In the genomic region with DNA sequence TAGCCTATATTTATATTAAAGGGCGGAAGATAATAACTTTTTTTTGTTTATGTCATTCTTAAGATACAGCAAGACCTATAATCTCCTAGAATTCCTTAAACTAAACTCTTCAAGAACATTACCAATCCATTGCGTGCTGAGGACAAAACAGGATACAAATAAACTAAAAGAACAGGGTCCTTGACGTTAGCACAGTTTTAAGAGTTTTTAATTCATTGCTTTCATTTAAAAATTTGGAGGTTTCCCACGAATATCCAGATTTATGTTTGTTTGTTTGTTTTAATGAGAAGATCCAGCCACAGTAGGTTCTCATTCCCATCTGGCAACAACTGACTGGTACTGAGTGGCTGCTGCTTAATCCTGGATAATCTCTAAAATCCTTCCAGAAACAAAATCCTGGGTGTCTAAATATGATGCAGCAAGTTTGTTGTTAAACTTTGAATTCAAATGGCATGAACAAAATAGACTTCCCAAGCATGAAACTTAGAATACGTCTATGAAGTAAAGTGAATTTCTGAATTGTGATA, we compare ENCODE assay signal across 1 cellular context.
TF ChIP-seq lines count a peak whose summit lies in the region.

No MANE protein-coding gene starts in this region.

TF ChIP-seq in HepG2, 621 proteins besides CTCF, POLR2A, EP300 and RAD21:
- TF ChIP-seq, protein P1, sequence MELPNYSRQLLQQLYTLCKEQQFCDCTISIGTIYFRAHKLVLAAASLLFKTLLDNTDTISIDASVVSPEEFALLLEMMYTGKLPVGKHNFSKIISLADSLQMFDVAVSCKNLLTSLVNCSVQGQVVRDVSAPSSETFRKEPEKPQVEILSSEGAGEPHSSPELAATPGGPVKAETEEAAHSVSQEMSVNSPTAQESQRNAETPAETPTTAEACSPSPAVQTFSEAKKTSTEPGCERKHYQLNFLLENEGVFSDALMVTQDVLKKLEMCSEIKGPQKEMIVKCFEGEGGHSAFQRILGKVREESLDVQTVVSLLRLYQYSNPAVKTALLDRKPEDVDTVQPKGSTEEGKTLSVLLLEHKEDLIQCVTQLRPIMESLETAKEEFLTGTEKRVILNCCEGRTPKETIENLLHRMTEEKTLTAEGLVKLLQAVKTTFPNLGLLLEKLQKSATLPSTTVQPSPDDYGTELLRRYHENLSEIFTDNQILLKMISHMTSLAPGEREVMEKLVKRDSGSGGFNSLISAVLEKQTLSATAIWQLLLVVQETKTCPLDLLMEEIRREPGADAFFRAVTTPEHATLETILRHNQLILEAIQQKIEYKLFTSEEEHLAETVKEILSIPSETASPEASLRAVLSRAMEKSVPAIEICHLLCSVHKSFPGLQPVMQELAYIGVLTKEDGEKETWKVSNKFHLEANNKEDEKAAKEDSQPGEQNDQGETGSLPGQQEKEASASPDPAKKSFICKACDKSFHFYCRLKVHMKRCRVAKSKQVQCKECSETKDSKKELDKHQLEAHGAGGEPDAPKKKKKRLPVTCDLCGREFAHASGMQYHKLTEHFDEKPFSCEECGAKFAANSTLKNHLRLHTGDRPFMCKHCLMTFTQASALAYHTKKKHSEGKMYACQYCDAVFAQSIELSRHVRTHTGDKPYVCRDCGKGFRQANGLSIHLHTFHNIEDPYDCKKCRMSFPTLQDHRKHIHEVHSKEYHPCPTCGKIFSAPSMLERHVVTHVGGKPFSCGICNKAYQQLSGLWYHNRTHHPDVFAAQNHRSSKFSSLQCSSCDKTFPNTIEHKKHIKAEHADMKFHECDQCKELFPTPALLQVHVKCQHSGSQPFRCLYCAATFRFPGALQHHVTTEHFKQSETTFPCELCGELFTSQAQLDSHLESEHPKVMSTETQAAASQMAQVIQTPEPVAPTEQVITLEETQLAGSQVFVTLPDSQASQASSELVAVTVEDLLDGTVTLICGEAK (IDR thresholded peaks at IDR 0.05), result no peak
- TF ChIP-seq, protein P1 (CRISPR knock-in tag; IDR thresholded peaks at IDR 0.05), result no peak
- TF ChIP-seq SMC3 (IDR thresholded peaks at IDR 0.05; ENCODE audit: low read length) (no peak), ZNF383 (CRISPR knock-in tag; IDR thresholded peaks at IDR 0.05; ENCODE audit: borderline replicate concordance) (no peak), ZBTB8A (CRISPR knock-in tag; IDR thresholded peaks at IDR 0.05; ENCODE audit: borderline replicate concordance, low read depth) (no peak), SAP130 (CRISPR knock-in tag; IDR thresholded peaks at IDR 0.05; ENCODE audit: low read depth) (no peak), ZNF335 (CRISPR knock-in tag; IDR thresholded peaks at IDR 0.05) (no peak), TOE1 (CRISPR knock-in tag; IDR thresholded peaks at IDR 0.05) (no peak), ZNF225 (CRISPR knock-in tag; IDR thresholded peaks at IDR 0.05) (no peak)
- TF ChIP-seq, protein P2, sequence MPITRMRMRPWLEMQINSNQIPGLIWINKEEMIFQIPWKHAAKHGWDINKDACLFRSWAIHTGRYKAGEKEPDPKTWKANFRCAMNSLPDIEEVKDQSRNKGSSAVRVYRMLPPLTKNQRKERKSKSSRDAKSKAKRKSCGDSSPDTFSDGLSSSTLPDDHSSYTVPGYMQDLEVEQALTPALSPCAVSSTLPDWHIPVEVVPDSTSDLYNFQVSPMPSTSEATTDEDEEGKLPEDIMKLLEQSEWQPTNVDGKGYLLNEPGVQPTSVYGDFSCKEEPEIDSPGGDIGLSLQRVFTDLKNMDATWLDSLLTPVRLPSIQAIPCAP (CRISPR knock-in tag; IDR thresholded peaks at IDR 0.05; ENCODE audit: low read depth), result no peak
